Comparison of ENCODE assay signal across 11 cellular contexts in genomic region chr15:98794211-98794610, GRCh38.
"Had no signal": no experiment of that assay in that cellular context is flagged by ENCODE, and none has a peak within 500 bp of the region (broad histone marks: within the 10 kb centered on the region; RNA-seq: fewer than 3 reads in every experiment).

No MANE protein-coding gene starts in this region.

- H3K27me3 ChIP-seq: foreskin keratinocyte, spleen, transverse colon had no signal

- H3K9me3 ChIP-seq: spleen, transverse colon had no signal

- H3K36me3 Mint-ChIP-seq: activated CD4-positive, alpha-beta memory T cell treated with anti-CD3 and anti-CD28 coated beads for 36 hours; activated naive CD8-positive, alpha-beta T cell treated with anti-CD3 and anti-CD28 coated beads, Interleukin-2, amount 10 ng/mL, durations not matched to agents 7 days and 5 days; natural killer cell; stimulated activated naive B cell treated with anti-CD40 and anti-IgM and Interleukin-4, amounts not matched to agents 10 μg/mL and 1 μg/mL and 100 μg/mL, for 72 hours had no signal

- H3K27me3 Mint-ChIP-seq: activated CD4-positive, alpha-beta memory T cell treated with anti-CD3 and anti-CD28 coated beads for 36 hours; activated naive CD8-positive, alpha-beta T cell treated with anti-CD3 and anti-CD28 coated beads, Interleukin-2, amount 10 ng/mL, durations not matched to agents 7 days and 5 days had no signal

- H3K27ac Mint-ChIP-seq: activated CD4-positive, alpha-beta memory T cell treated with anti-CD3 and anti-CD28 coated beads for 36 hours; activated naive CD8-positive, alpha-beta T cell treated with anti-CD3 and anti-CD28 coated beads, Interleukin-2, amount 10 ng/mL, durations not matched to agents 7 days and 5 days; activated T-cell treated with anti-CD3 and anti-CD28 coated beads, Interleukin-2, amount 50 U/mL, for 72 hours; natural killer cell; stimulated activated naive B cell treated with anti-CD40 and anti-IgM and Interleukin-4, amounts not matched to agents 10 μg/mL and 1 μg/mL and 100 μg/mL, for 72 hours had no signal

- H3K27ac ChIP-seq: foreskin keratinocyte, transverse colon had no signal

- ATAC-seq: activated T-cell treated with anti-CD3 and anti-CD28 coated beads, Interleukin-2, amount 50 U/mL, for 72 hours; foreskin keratinocyte; natural killer cell; stimulated activated naive B cell treated with anti-CD40 and anti-IgM and Interleukin-4, amounts not matched to agents 10 μg/mL and 1 μg/mL and 100 μg/mL, for 72 hours had no signal

- H3K9me3 Mint-ChIP-seq: activated CD4-positive, alpha-beta memory T cell treated with anti-CD3 and anti-CD28 coated beads for 36 hours; activated naive CD8-positive, alpha-beta T cell treated with anti-CD3 and anti-CD28 coated beads, Interleukin-2, amount 10 ng/mL, durations not matched to agents 7 days and 5 days; activated T-cell treated with anti-CD3 and anti-CD28 coated beads, Interleukin-2, amount 50 U/mL, for 72 hours; natural killer cell; stimulated activated naive B cell treated with anti-CD40 and anti-IgM and Interleukin-4, amounts not matched to agents 10 μg/mL and 1 μg/mL and 100 μg/mL, for 72 hours had no signal

- H3K4me3 Mint-ChIP-seq: activated CD4-positive, alpha-beta memory T cell treated with anti-CD3 and anti-CD28 coated beads for 36 hours; activated naive CD8-positive, alpha-beta T cell treated with anti-CD3 and anti-CD28 coated beads, Interleukin-2, amount 10 ng/mL, durations not matched to agents 7 days and 5 days; activated T-cell treated with anti-CD3 and anti-CD28 coated beads, Interleukin-2, amount 50 U/mL, for 72 hours; natural killer cell; stimulated activated naive B cell treated with anti-CD40 and anti-IgM and Interleukin-4, amounts not matched to agents 10 μg/mL and 1 μg/mL and 100 μg/mL, for 72 hours had no signal

- H3K36me3 ChIP-seq: spleen, transverse colon had no signal

- DNase-seq: activated CD4-positive, alpha-beta memory T cell treated with anti-CD3 and anti-CD28 coated beads for 36 hours; activated CD4-positive, alpha-beta T cell treated with anti-CD3 and anti-CD28 coated beads for 1 hour; activated naive CD8-positive, alpha-beta T cell treated with anti-CD3 and anti-CD28 coated beads, Interleukin-2, amount 10 ng/mL, durations not matched to agents 7 days and 5 days; activated T-cell treated with anti-CD3 and anti-CD28 coated beads, Interleukin-2, amount 50 U/mL, for 72 hours; aorta; foreskin keratinocyte; natural killer cell; spleen; stimulated activated CD4-positive, alpha-beta T cell treated with anti-CD3 and anti-CD28 coated beads, Interleukin-2, amount 100 ng/mL, for 24 hours; stimulated activated naive B cell treated with anti-CD40 and anti-IgM and Interleukin-4, amounts not matched to agents 10 μg/mL and 1 μg/mL and 100 μg/mL, for 72 hours; transverse colon had no signal

- H3K4me3 ChIP-seq: spleen, transverse colon had no signal
